Comparison of ENCODE assay signal across 1 cellular context in the genomic region with DNA sequence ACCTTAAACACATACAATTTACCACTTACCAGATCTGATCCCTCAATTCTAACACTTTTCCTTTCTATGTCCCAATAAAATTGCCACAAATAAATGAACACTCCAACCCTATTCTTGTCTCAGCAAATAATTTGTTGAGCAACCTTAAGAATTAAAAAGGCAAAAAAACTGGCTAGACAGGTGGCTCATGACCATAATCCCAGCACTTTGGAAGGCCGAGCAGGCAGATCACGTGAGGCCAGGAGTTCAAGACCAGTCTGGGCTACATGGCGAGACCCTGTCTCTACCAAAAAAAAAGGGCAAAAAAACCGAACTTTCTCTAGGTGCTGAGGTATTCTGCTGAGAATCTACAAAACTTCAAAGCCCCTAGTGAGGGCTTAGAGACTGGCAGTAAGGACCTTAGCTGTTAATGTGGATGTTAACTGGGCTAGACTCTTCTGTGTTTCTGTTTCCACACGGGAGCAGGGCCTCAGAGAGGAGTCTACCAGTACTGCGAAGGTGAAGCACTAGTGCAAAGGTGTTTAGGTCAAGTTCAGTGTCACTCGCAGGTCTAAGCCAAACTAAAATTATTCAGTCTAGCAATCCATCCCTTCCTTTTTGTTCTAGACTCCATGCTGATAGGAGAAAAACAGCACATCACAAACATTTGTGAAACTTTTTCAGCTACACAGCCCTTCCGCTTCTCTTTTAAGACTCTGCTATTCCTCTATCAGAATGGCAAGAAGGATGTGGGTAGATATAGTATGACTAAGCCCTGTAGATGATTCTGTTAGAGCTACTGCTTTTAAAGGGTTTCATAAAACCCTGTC.
A peak's percentile ranks its signal among the peaks of the same experiment; 100 is the strongest.
TF ChIP-seq lines count a peak whose summit lies in the region.

No MANE protein-coding gene starts in this region.

TF ChIP-seq in K562, 482 proteins besides CTCF, POLR2A, EP300 and RAD21:
- no peak for TF ChIP-seq CBX2 (IDR thresholded peaks at IDR 0.05; ENCODE audit: insufficient read depth, low read length, poor library complexity, severe bottlenecking)
- peak; percentile 61 for TF ChIP-seq FOSL1 (tag; conservative IDR thresholded peaks at IDR 0.05)
- TF ChIP-seq, protein P1, sequence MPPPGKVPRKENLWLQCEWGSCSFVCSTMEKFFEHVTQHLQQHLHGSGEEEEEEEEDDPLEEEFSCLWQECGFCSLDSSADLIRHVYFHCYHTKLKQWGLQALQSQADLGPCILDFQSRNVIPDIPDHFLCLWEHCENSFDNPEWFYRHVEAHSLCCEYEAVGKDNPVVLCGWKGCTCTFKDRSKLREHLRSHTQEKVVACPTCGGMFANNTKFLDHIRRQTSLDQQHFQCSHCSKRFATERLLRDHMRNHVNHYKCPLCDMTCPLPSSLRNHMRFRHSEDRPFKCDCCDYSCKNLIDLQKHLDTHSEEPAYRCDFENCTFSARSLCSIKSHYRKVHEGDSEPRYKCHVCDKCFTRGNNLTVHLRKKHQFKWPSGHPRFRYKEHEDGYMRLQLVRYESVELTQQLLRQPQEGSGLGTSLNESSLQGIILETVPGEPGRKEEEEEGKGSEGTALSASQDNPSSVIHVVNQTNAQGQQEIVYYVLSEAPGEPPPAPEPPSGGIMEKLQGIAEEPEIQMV (tag; conservative IDR thresholded peaks at IDR 0.05; ENCODE audit: low read depth), result no peak
- peak; percentile 14; the same call in 1 of the 2 replicates for TF ChIP-seq SPI1 (IDR thresholded peaks at IDR 0.05; ENCODE audit: borderline replicate concordance, low read depth, low read length)
- TF ChIP-seq, protein P2, sequence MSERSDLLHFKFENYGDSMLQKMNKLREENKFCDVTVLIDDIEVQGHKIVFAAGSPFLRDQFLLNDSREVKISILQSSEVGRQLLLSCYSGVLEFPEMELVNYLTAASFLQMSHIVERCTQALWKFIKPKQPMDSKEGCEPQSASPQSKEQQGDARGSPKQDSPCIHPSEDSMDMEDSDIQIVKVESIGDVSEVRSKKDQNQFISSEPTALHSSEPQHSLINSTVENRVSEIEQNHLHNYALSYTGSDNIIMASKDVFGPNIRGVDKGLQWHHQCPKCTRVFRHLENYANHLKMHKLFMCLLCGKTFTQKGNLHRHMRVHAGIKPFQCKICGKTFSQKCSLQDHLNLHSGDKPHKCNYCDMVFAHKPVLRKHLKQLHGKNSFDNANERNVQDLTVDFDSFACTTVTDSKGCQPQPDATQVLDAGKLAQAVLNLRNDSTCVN (CRISPR knock-in tag; IDR thresholded peaks at IDR 0.05), result no peak
- TF ChIP-seq SMARCE1 (IDR thresholded peaks at IDR 0.05), result no peak
- TF ChIP-seq ZNF143 (CRISPR knock-in tag; IDR thresholded peaks at IDR 0.05), result no peak
- TF ChIP-seq, protein P3, sequence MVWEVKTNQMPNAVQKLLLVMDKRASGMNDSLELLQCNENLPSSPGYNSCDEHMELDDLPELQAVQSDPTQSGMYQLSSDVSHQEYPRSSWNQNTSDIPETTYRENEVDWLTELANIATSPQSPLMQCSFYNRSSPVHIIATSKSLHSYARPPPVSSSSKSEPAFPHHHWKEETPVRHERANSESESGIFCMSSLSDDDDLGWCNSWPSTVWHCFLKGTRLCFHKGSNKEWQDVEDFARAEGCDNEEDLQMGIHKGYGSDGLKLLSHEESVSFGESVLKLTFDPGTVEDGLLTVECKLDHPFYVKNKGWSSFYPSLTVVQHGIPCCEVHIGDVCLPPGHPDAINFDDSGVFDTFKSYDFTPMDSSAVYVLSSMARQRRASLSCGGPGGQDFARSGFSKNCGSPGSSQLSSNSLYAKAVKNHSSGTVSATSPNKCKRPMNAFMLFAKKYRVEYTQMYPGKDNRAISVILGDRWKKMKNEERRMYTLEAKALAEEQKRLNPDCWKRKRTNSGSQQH (CRISPR knock-in tag; IDR thresholded peaks at IDR 0.05), result no peak
- TF ChIP-seq ZNF239 (CRISPR knock-in tag; IDR thresholded peaks at IDR 0.05), result no peak
- peak; percentile 38; the same call in 1 of the 2 replicates for TF ChIP-seq TCF3 (CRISPR knock-in tag; IDR thresholded peaks at IDR 0.05)
- no peak for TF ChIP-seq KDM5B (IDR thresholded peaks at IDR 0.05; ENCODE audit: insufficient replicate concordance, low read depth, low read length)
- TF ChIP-seq, protein P4, sequence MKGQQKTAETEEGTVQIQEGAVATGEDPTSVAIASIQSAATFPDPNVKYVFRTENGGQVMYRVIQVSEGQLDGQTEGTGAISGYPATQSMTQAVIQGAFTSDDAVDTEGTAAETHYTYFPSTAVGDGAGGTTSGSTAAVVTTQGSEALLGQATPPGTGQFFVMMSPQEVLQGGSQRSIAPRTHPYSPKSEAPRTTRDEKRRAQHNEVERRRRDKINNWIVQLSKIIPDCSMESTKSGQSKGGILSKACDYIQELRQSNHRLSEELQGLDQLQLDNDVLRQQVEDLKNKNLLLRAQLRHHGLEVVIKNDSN (CRISPR knock-in tag; IDR thresholded peaks at IDR 0.05), result 0 out of 2 replicates have a peak, but pooled peaks have one; percentile 38
- no peak for TF ChIP-seq FIP1L1 (IDR thresholded peaks at IDR 0.05; ENCODE audit: low read depth, low read length, poor library complexity, severe bottlenecking)
- no peak for TF ChIP-seq TARDBP (IDR thresholded peaks at IDR 0.05)
- 0 out of 2 replicates have a peak, but pooled peaks have one; percentile 18 for TF ChIP-seq JUND (IDR thresholded peaks at IDR 0.05; ENCODE audit: borderline replicate concordance, low read depth, low read length)
- no peak for TF ChIP-seq JUND (tag; IDR thresholded peaks at IDR 0.05; ENCODE audit: borderline replicate concordance, low read depth, low read length)
- TF ChIP-seq ZNF707 (CRISPR knock-in tag; conservative IDR thresholded peaks at IDR 0.05), result no peak
